ENCODE assay signal across 33 cellular contexts in genomic region chr3:77248420-77248819, GRCh38.
"Had no signal": no experiment of that assay in that cellular context is flagged by ENCODE, and none has a peak within 500 bp of the region (broad histone marks: within the 10 kb centered on the region; RNA-seq: fewer than 3 reads in every experiment).

No MANE protein-coding gene starts in this region.

- ATAC-seq: activated CD8-positive, alpha-beta memory T cell treated with anti-CD3 and anti-CD28 coated beads, Interleukin-2, amount 10 ng/mL, durations not matched to agents 7 days and 5 days; PC-3 had no signal

- DNase-seq: activated B cell treated with CpG ODN at 0.5 μM for 24 hours; activated CD4-positive, alpha-beta memory T cell treated with anti-CD3 and anti-CD28 coated beads, Interleukin-2, amount 10 ng/mL, durations not matched to agents 7 days and 5 days; activated CD4-positive, alpha-beta T cell treated with anti-CD3 and anti-CD28 coated beads for 4 hours; activated CD4-positive, alpha-beta T cell treated with anti-CD3 and anti-CD28 coated beads, Interleukin-2, amount 50 U/mL, for 1 hour; activated CD4-positive, CD25-positive, alpha-beta regulatory T cell treated with anti-CD3 and anti-CD28 coated beads, Interleukin-2, amount 50 U/mL, for 72 hours; activated CD8-positive, alpha-beta memory T cell treated with anti-CD3 and anti-CD28 coated beads for 24 hours; activated CD8-positive, alpha-beta memory T cell treated with anti-CD3 and anti-CD28 coated beads, Interleukin-2, amount 10 ng/mL, durations not matched to agents 7 days and 5 days; activated CD8-positive, alpha-beta memory T cell treated with anti-CD3 and anti-CD28 coated beads, Interleukin-2, amount 50 U/mL, for 48 hours; activated effector memory CD4-positive, alpha-beta T cell treated with Interleukin-2 at 50 U/mL for 16 hours; activated naive CD4-positive, alpha-beta T cell treated with anti-CD3 and anti-CD28 coated beads, Interleukin-2, amount 10 ng/mL, durations not matched to agents 7 days and 5 days; activated naive CD8-positive, alpha-beta T cell treated with anti-CD3 and anti-CD28 coated beads for 36 hours; activated T-cell treated with anti-CD3 and anti-CD28 coated beads, Interleukin-2, amount 50 U/mL, for 48 hours; amniotic stem cell; Karpas-422; KBM-7; MG63; NCI-H1048; NCI-H1436 treated with DMSO at 0.1 percent for 48 hours; NCI-H1694 treated with DMSO at 0.1 percent for 48 hours; NCI-H2029; NCI-H345; NCI-H524 treated with DMSO at 0.1 percent for 48 hours; PC-3; Peyer's patch; RPMI8226; SHP77 treated with DMSO at 0.1 percent for 48 hours; SK-N-SH had no signal

- H3K4me3 Mint-ChIP-seq: activated B cell treated with CpG ODN at 0.5 μM for 24 hours; activated CD4-positive, alpha-beta memory T cell treated with anti-CD3 and anti-CD28 coated beads, Interleukin-2, amount 10 ng/mL, durations not matched to agents 7 days and 5 days; activated CD8-positive, alpha-beta memory T cell treated with anti-CD3 and anti-CD28 coated beads, Interleukin-2, amount 10 ng/mL, durations not matched to agents 7 days and 5 days; activated naive CD4-positive, alpha-beta T cell treated with anti-CD3 and anti-CD28 coated beads, Interleukin-2, amount 10 ng/mL, durations not matched to agents 7 days and 5 days; activated naive CD8-positive, alpha-beta T cell treated with anti-CD3 and anti-CD28 coated beads for 36 hours; central memory CD8-positive, alpha-beta T cell; T-helper 1 cell treated with Interleukin-12 subunit alpha and Interleukin-12 subunit beta and Interleukin-4 antibody, amounts not matched to agents 30 μg/mL and 1 μg/mL, for 36 hours; T-helper 2 cell treated with Interferon-gamma antibody and Interleukin-4, amounts not matched to agents 5 μg/mL and 100 μg/mL, for 36 hours had no signal

- H3K4me3 ChIP-seq: ascending aorta, breast epithelium, MG63, Peyer's patch, SJSA1 had no signal

- H3K36me3 ChIP-seq: ascending aorta, breast epithelium, MG63, Peyer's patch, SJSA1 had no signal

- H3K36me3 Mint-ChIP-seq: activated CD8-positive, alpha-beta memory T cell treated with anti-CD3 and anti-CD28 coated beads, Interleukin-2, amount 10 ng/mL, durations not matched to agents 7 days and 5 days; activated naive CD4-positive, alpha-beta T cell treated with anti-CD3 and anti-CD28 coated beads, Interleukin-2, amount 10 ng/mL, durations not matched to agents 7 days and 5 days; activated naive CD8-positive, alpha-beta T cell treated with anti-CD3 and anti-CD28 coated beads for 36 hours had no signal

- H3K27ac ChIP-seq: ascending aorta, breast epithelium, Peyer's patch, SJSA1 had no signal

- H3K27me3 Mint-ChIP-seq: activated B cell treated with CpG ODN at 0.5 μM for 24 hours; activated CD4-positive, alpha-beta memory T cell treated with anti-CD3 and anti-CD28 coated beads, Interleukin-2, amount 10 ng/mL, durations not matched to agents 7 days and 5 days; activated CD8-positive, alpha-beta memory T cell treated with anti-CD3 and anti-CD28 coated beads, Interleukin-2, amount 10 ng/mL, durations not matched to agents 7 days and 5 days; activated naive CD4-positive, alpha-beta T cell treated with anti-CD3 and anti-CD28 coated beads, Interleukin-2, amount 10 ng/mL, durations not matched to agents 7 days and 5 days; activated naive CD8-positive, alpha-beta T cell treated with anti-CD3 and anti-CD28 coated beads for 36 hours; central memory CD8-positive, alpha-beta T cell had no signal

- H3K27ac Mint-ChIP-seq: activated B cell treated with CpG ODN at 0.5 μM for 24 hours; activated CD4-positive, alpha-beta memory T cell treated with anti-CD3 and anti-CD28 coated beads, Interleukin-2, amount 10 ng/mL, durations not matched to agents 7 days and 5 days; activated CD8-positive, alpha-beta memory T cell treated with anti-CD3 and anti-CD28 coated beads, Interleukin-2, amount 10 ng/mL, durations not matched to agents 7 days and 5 days; activated naive CD4-positive, alpha-beta T cell treated with anti-CD3 and anti-CD28 coated beads, Interleukin-2, amount 10 ng/mL, durations not matched to agents 7 days and 5 days; activated naive CD8-positive, alpha-beta T cell treated with anti-CD3 and anti-CD28 coated beads for 36 hours; T-helper 1 cell treated with Interleukin-12 subunit alpha and Interleukin-12 subunit beta and Interleukin-4 antibody, amounts not matched to agents 30 μg/mL and 1 μg/mL, for 36 hours; T-helper 2 cell treated with Interferon-gamma antibody and Interleukin-4, amounts not matched to agents 5 μg/mL and 100 μg/mL, for 36 hours had no signal

- H3K27me3 ChIP-seq: ascending aorta, breast epithelium, MG63, Peyer's patch, SJSA1 had no signal

- H3K4me1 Mint-ChIP-seq: activated B cell treated with CpG ODN at 0.5 μM for 24 hours; activated CD4-positive, alpha-beta memory T cell treated with anti-CD3 and anti-CD28 coated beads, Interleukin-2, amount 10 ng/mL, durations not matched to agents 7 days and 5 days; activated CD8-positive, alpha-beta memory T cell treated with anti-CD3 and anti-CD28 coated beads, Interleukin-2, amount 10 ng/mL, durations not matched to agents 7 days and 5 days; activated naive CD4-positive, alpha-beta T cell treated with anti-CD3 and anti-CD28 coated beads, Interleukin-2, amount 10 ng/mL, durations not matched to agents 7 days and 5 days; activated naive CD8-positive, alpha-beta T cell treated with anti-CD3 and anti-CD28 coated beads for 36 hours; central memory CD8-positive, alpha-beta T cell had no signal
